Comparison of ENCODE assay signal across 26 cellular contexts in the genomic region with DNA sequence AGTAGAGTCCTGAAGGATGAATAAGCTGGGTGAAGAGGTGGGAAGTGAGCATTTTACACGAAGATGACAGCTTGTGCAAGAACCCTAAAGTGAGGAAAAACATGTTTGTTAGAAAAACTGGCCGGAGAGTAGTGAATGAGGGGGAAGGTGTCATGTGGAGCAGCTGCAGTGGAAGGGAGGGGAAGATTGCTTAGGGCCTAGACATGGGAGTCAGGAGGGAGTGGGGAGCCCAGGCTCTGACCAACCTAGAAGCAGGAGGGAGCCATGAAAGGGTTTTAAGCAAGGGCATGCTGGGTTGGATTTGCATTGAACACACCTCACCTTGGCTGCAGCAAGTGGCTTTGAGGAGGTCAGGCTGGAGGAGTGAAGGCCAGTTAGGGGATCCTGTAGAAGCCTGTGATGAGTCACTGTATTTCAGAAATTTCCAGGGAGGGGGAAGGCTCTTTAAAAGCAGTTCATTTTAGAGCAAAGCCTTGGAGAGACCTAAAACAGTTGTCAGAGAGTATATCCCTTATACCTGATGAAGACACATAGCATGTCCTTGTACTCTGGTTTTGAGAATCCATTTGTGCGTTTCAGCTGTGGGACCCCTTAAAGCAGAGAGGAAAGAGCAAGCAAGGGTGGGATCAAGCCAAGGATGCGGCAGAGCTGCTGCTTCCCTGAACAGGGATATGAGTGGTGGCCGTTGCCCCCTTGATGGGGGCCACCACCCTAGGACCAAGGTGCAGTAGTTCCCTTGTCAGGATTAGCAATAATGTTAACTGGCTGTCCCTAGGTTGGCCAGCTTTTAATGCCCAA. TPM values are rescaled to one million over a fixed set of nuclear protein-coding genes. Genes with fewer than 3 reads are reported as not detected.
DNase-seq lines count a peak whose midpoint lies in the region; ATAC-seq and TF ChIP-seq lines count a peak whose summit lies in the region.
"Had no signal": no experiment of that assay in that cellular context is flagged by ENCODE, and none has a peak within 500 bp of the region (broad histone marks: within the 10 kb centered on the region; RNA-seq: fewer than 3 reads in every experiment).

No MANE protein-coding gene starts in this region.

- H3K27me3 ChIP-seq in mammary epithelial cell (ENCODE audit: insufficient read depth, low read length): peaks cover 8% of the 10 kb centered on the region
- H3K27me3 ChIP-seq: BLaER1 treated with 17β-estradiol and CSF1 and Interleukin-3, amounts not matched to agents 10 nM and 100 nM; esophagus squamous epithelium had no signal

- no peak overlapping the region for H2AFZ ChIP-seq in mammary epithelial cell (ENCODE audit: low read depth, low read length)

- H3K36me3 ChIP-seq in mammary epithelial cell (ENCODE audit: insufficient read depth, low read length): no peaks in the 10 kb centered on the region
- H3K36me3 ChIP-seq: esophagus squamous epithelium had no signal

- H3K4me2 ChIP-seq in mammary epithelial cell (ENCODE audit: insufficient read depth, low read depth, low read length): no peak overlapping the region
- H3K4me2 ChIP-seq: BLaER1 treated with 17β-estradiol and CSF1 and Interleukin-3, amounts not matched to agents 10 nM and 100 nM had no signal

- no peaks in the 10 kb centered on the region for H3K9me3 Mint-ChIP-seq in MCF 10A (ENCODE audit: unreplicated experiment)
- H3K9me3 Mint-ChIP-seq in type B pancreatic cell: no peaks in the 10 kb centered on the region
- H3K9me3 Mint-ChIP-seq in T-cell: peaks cover 0 to 5% (median 0%) of the 10 kb centered on the region in 3 donors
- H3K9me3 Mint-ChIP-seq: activated T-cell treated with anti-CD3 and anti-CD28 coated beads, Interleukin-2, amount 50 U/mL, for 4 hours; natural killer cell treated with Interleukin-12 subunit alpha and Interleukin-12 subunit beta and Interleukin-15 and Interleukin-18, amount 100 ng/mL, for 72 hours had no signal

- 67% methylated on average over 5 of the region's 5 CpGs for WGBS in mammary epithelial cell (ENCODE audit: low coverage, missing lambda C conversion rate)

- in situ Hi-C loops in mammary epithelial cell (cut with MboI; ENCODE audit: low sequenced_read_pairs in 2 of 2): no loop called here

- DNase-seq in MCF 10A (ENCODE audit: unreplicated experiment) (peak; percentile 4), mammary epithelial cell (no peak), coronary artery (ENCODE audit: low spot score) (peak; percentile 35), left lobe of liver (ENCODE audit: low spot score) (peak; percentile 22), type B pancreatic cell (ENCODE audit: extremely low spot score, unreplicated experiment) (peak; percentile 22), T-cell (no peak)
- no peak for DNase-seq in stimulated activated CD8-positive, alpha-beta memory T cell treated with anti-CD3 and anti-CD28 coated beads, Interleukin-4, amount 100 ng/mL, for 48 hours
- DNase-seq: activated CD4-positive, alpha-beta memory T cell treated with anti-CD3 and anti-CD28 coated beads for 36 hours; activated naive CD4-positive, alpha-beta T cell treated with anti-CD3 and anti-CD28 coated beads, Interleukin-2, amount 10 ng/mL, durations not matched to agents 7 days and 5 days; activated T-cell treated with anti-CD3 and anti-CD28 coated beads, Interleukin-2, amount 50 U/mL, for 4 hours; aorta; effector CD4-positive, alpha-beta T cell; esophagus squamous epithelium; glutamatergic neuron; KBM-7; NCI-H2081; NCI-H526 treated with DMSO at 0.1 percent for 48 hours; Right ventricle myocardium superior; small intestine; stimulated activated CD4-positive, alpha-beta T cell treated with anti-CD3 and anti-CD28 coated beads, Interleukin-2, amount 100 ng/mL, for 48 hours; T-helper 1 cell had no signal

- intact Hi-C loops in MCF 10A (cut with micrococcal nuclease): no loop called here
- intact Hi-C loops in mammary epithelial cell (cut with micrococcal nuclease): no loop called here

- no peaks in the 10 kb centered on the region for H3K9me3 ChIP-seq in mammary epithelial cell (replicated peaks; ENCODE audit: insufficient read depth, low read length)

- H3K9ac ChIP-seq in mammary epithelial cell (ENCODE audit: insufficient read depth, low read length): no peak overlapping the region
- H3K9ac ChIP-seq: BLaER1 treated with 17β-estradiol and CSF1 and Interleukin-3, amounts not matched to agents 10 nM and 100 nM had no signal

- H3K36me3 Mint-ChIP-seq in MCF 10A (ENCODE audit: insufficient read depth, unreplicated experiment) (no peaks in the 10 kb centered on the region), type B pancreatic cell (no peaks in the 10 kb centered on the region), T-cell (peaks cover 24% of the 10 kb centered on the region)
- H3K36me3 Mint-ChIP-seq: activated CD4-positive, alpha-beta memory T cell treated with anti-CD3 and anti-CD28 coated beads for 36 hours; activated naive CD4-positive, alpha-beta T cell treated with anti-CD3 and anti-CD28 coated beads, Interleukin-2, amount 10 ng/mL, durations not matched to agents 7 days and 5 days had no signal

- H3K79me2 ChIP-seq in mammary epithelial cell (ENCODE audit: insufficient read depth, low read length): no peaks in the 10 kb centered on the region

- H3K4me1 Mint-ChIP-seq in MCF 10A (ENCODE audit: insufficient read depth, unreplicated experiment): no peaks in the 10 kb centered on the region
- peaks cover 33% of the 10 kb centered on the region for H3K4me1 Mint-ChIP-seq in type B pancreatic cell (ENCODE audit: unreplicated experiment)
- peaks cover 0 to 2% (median 0%) of the 10 kb centered on the region in 3 donors for H3K4me1 Mint-ChIP-seq in T-cell

- TF ChIP-seq CTCF in MCF 10A (IDR thresholded peaks at IDR 0.05; ENCODE audit: unreplicated experiment) (no peak), mammary epithelial cell (conservative IDR thresholded peaks at IDR 0.05 in 1 of 2, IDR thresholded peaks at IDR 0.05 in 1 of 2; ENCODE audit: extremely low read depth in 1 of 2, insufficient read depth in 1 of 2, low read depth in 1 of 2, low read length in 2 of 2) (no peak), coronary artery (IDR thresholded peaks at IDR 0.05) (no peak), type B pancreatic cell (conservative IDR thresholded peaks at IDR 0.05) (no peak)

- dilution Hi-C loops in mammary epithelial cell (cut with HindIII; ENCODE audit: low sequenced_read_pairs): loop anchor here (5.0 kb wide), 1 partner anchor 85 kb away; no protein-coding TSS in a partner anchor

- CTCF ChIA-PET in MCF 10A (lab: Yijun Ruan, JAX) (interaction anchor here (0.6 to 0.7 kb wide), 2 partner anchors 35 to 1971 kb away, joined by 3 to 5 read pairs; no protein-coding TSS in a partner anchor), mammary epithelial cell (lab: Charles Lee; ENCODE audit: low non-redundant PET) (no interaction called here), T-cell (lab: Charles Lee) (interaction anchor here in 1 of 2 donors (1.1 kb wide), 1 partner anchor 13 kb away, joined by 3 read pairs; no protein-coding TSS in a partner anchor)

- H3K27me3 Mint-ChIP-seq in MCF 10A (ENCODE audit: insufficient read depth, unreplicated experiment) (no peaks in the 10 kb centered on the region), type B pancreatic cell (no peaks in the 10 kb centered on the region), T-cell (peaks cover 0 to 9% of the 10 kb centered on the region in 2 donors)
- H3K27me3 Mint-ChIP-seq: activated CD4-positive, alpha-beta memory T cell treated with anti-CD3 and anti-CD28 coated beads for 36 hours had no signal

- ATAC-seq in left lobe of liver (no peak), T-cell (replicated peaks in 1 of 4) (no peak), HG02623 (IDR thresholded peaks at IDR 0.05; ENCODE audit: unreplicated experiment) (no peak)
- ATAC-seq: activated T-cell treated with anti-CD3 and anti-CD28 coated beads, Interleukin-2, amount 50 U/mL, for 4 hours; GM12878; natural killer cell treated with Interleukin-12 subunit alpha and Interleukin-12 subunit beta and Interleukin-15 and Interleukin-18, amount 100 ng/mL, for 72 hours had no signal

- POLR2A ChIA-PET in MCF 10A (lab: Yijun Ruan, JAX): no interaction called here
- POLR2A ChIA-PET in T-cell (lab: Charles Lee): no interaction called here

- H3K4me3 ChIP-seq in mammary epithelial cell (replicated peaks in 1 of 3; ENCODE audit: insufficient read depth in 1 of 3, low read depth in 2 of 3, low read length in 3 of 3) (no peak overlapping the region), coronary artery (no peak overlapping the region)
- H3K4me3 ChIP-seq: BLaER1 treated with 17β-estradiol and CSF1 and Interleukin-3, amounts not matched to agents 10 nM and 100 nM; esophagus squamous epithelium; GM12878 had no signal

- H4K20me1 ChIP-seq in mammary epithelial cell (ENCODE audit: insufficient read depth, low read length): no peaks in the 10 kb centered on the region
- H4K20me1 ChIP-seq: BLaER1 treated with 17β-estradiol and CSF1 and Interleukin-3, amounts not matched to agents 10 nM and 100 nM had no signal

- BruUV-seq in MCF 10A (replicated peaks; lab: Mats Ljungman, UMichigan) (no TSS peak), mammary epithelial cell (replicated peaks; lab: Mats Ljungman, UMichigan) (no TSS peak)

- no peak overlapping the region for H3K27ac Mint-ChIP-seq in MCF 10A (ENCODE audit: low read depth, unreplicated experiment)
- H3K27ac Mint-ChIP-seq in type B pancreatic cell: peak overlapping the region; percentile 8
- H3K27ac Mint-ChIP-seq in T-cell: no peak overlapping the region
- H3K27ac Mint-ChIP-seq: activated CD4-positive, alpha-beta memory T cell treated with anti-CD3 and anti-CD28 coated beads for 36 hours; activated naive CD4-positive, alpha-beta T cell treated with anti-CD3 and anti-CD28 coated beads, Interleukin-2, amount 10 ng/mL, durations not matched to agents 7 days and 5 days; mesothelial cell of epicardium; natural killer cell treated with Interleukin-12 subunit alpha and Interleukin-12 subunit beta and Interleukin-15 and Interleukin-18, amount 100 ng/mL, for 72 hours had no signal

- H3K27ac ChIP-seq in mammary epithelial cell (ENCODE audit: insufficient read depth, low read depth, low read length) (no peak overlapping the region), coronary artery (no peak overlapping the region)
- H3K27ac ChIP-seq: BLaER1 treated with 17β-estradiol and CSF1 and Interleukin-3, amounts not matched to agents 10 nM and 100 nM; esophagus squamous epithelium had no signal

- H3K4me1 ChIP-seq in mammary epithelial cell (ENCODE audit: insufficient read depth, low read length): no peaks in the 10 kb centered on the region

- H3K4me3 Mint-ChIP-seq in MCF 10A (ENCODE audit: unreplicated experiment) (no peak overlapping the region), type B pancreatic cell (no peak overlapping the region), T-cell (no peak overlapping the region)
- H3K4me3 Mint-ChIP-seq: activated CD4-positive, alpha-beta memory T cell treated with anti-CD3 and anti-CD28 coated beads for 36 hours; activated naive CD4-positive, alpha-beta T cell treated with anti-CD3 and anti-CD28 coated beads, Interleukin-2, amount 10 ng/mL, durations not matched to agents 7 days and 5 days; activated T-cell treated with anti-CD3 and anti-CD28 coated beads, Interleukin-2, amount 50 U/mL, for 4 hours; mesothelial cell of epicardium; natural killer cell treated with Interleukin-12 subunit alpha and Interleukin-12 subunit beta and Interleukin-15 and Interleukin-18, amount 100 ng/mL, for 72 hours had no signal

RNA-seq across cellular contexts. Expression of a gene that starts 45.4 kb away (rescaled TPM):
- total RNA-seq in MCF 10A (2022) (not detected in 2 replicates), mammary epithelial cell (1 to 10 TPM in 1 of 2 donors, not detected in 1; 1.5 TPM), left lobe of liver (2.8 TPM), type B pancreatic cell (ENCODE audit: low replicate concordance) (5.4 and 20.6 TPM in 2 replicates), T-cell (under 1 TPM in 3 of 5 donors, not detected in 2; 0.10 to 0.82 (median 0.13) TPM)
- not detected for polyA plus RNA-seq in mammary epithelial cell
- not detected for polyA minus RNA-seq in mammary epithelial cell
- total RNA-seq: activated CD4-positive, alpha-beta memory T cell treated with anti-CD3 and anti-CD28 coated beads for 36 hours; natural killer cell treated with Interleukin-12 subunit alpha and Interleukin-12 subunit beta and Interleukin-15 and Interleukin-18, amount 100 ng/mL, for 72 hours had no signal

Comparison
In these comparisons a context has a peak if more than half of its experiments do, and no peak if none do; other contexts are left out.
1. DNase-seq: peak in MCF 10A (single experiment), coronary artery (single experiment), left lobe of liver (single experiment) and type B pancreatic cell (single experiment); none in mammary epithelial cell (single experiment), T-cell (0 of 34) and stimulated activated CD8-positive, alpha-beta memory T cell treated with anti-CD3 and anti-CD28 coated beads, Interleukin-4, amount 100 ng/mL, for 48 hours (single experiment).